ENCODE assay signal across 11 cellular contexts in genomic region chr15:66692808-66693596, GRCh38. TPM values are rescaled to one million over a fixed set of nuclear protein-coding genes. Genes with fewer than 3 reads are reported as not detected.
A peak's percentile ranks its signal among the peaks of the same experiment; 100 is the strongest.
DNase-seq lines count a peak whose midpoint lies in the region; ATAC-seq and TF ChIP-seq lines count a peak whose summit lies in the region.
"Had no signal": no experiment of that assay in that cellular context is flagged by ENCODE, and none has a peak within 500 bp of the region (broad histone marks: within the 10 kb centered on the region; RNA-seq: fewer than 3 reads in every experiment).

No MANE protein-coding gene starts in this region.

- peaks cover 30% of the 10 kb centered on the region for H3K4me1 Mint-ChIP-seq in activated naive CD4-positive, alpha-beta T cell treated with anti-CD3 and anti-CD28 coated beads, Interleukin-2, amount 10 ng/mL, durations not matched to agents 7 days and 5 days
- H3K4me1 Mint-ChIP-seq in central memory CD8-positive, alpha-beta T cell = peaks cover 10% of the 10 kb centered on the region

- 31% methylated on average over 6 of the region's 6 CpGs for WGBS in smooth muscle cell (ENCODE audit: low lambda C conversion rate)
- WGBS in lower leg skin, 2 donors = 65 to 70% methylated on average over 6 of the region's 6 CpGs

- TF ChIP-seq CTCF in OCI-LY1 (IDR thresholded peaks at IDR 0.05; ENCODE audit: low read length) (no peak), smooth muscle cell (IDR thresholded peaks at IDR 0.05; ENCODE audit: borderline replicate concordance, insufficient read depth, poor library complexity, severe bottlenecking) (no peak), lower leg skin (IDR thresholded peaks at IDR 0.05) (no peak)

- H3K36me3 ChIP-seq in OCI-LY1 (ENCODE audit: insufficient read depth, low read length) (no peaks in the 10 kb centered on the region), smooth muscle cell (ENCODE audit: low read depth) (no peaks in the 10 kb centered on the region)

- TF ChIP-seq POLR2A in lower leg skin (IDR thresholded peaks at IDR 0.05) = no peak

- H3K4me1 ChIP-seq in OCI-LY1 (ENCODE audit: insufficient read depth, low read length, severe bottlenecking) (peaks cover 26% of the 10 kb centered on the region), smooth muscle cell (ENCODE audit: low read depth) (peaks cover 6% of the 10 kb centered on the region)

- H3K27ac ChIP-seq in OCI-LY1 (ENCODE audit: low read depth, low read length, poor library complexity, severe bottlenecking) (peak overlapping the region; percentile 80), smooth muscle cell (ENCODE audit: low read depth) (peak overlapping the region; percentile 62)

- intact Hi-C loops in lower leg skin (cut with DNase I; ENCODE audit: low total_unique reads) = loop anchor here (10.0 kb wide), 1 partner anchor 78 kb away; no protein-coding TSS in a partner anchor

- CTCF ChIA-PET in activated naive CD4-positive, alpha-beta T cell treated with anti-CD3 and anti-CD28 coated beads, Interleukin-2, amount 10 ng/mL, durations not matched to agents 7 days and 5 days (lab: Charles Lee) = interaction anchor here (2.8 kb wide), 1 partner anchor 74 kb away, joined by 8 read pairs; no protein-coding TSS in a partner anchor

- H3F3A ChIP-seq in OCI-LY1 (ENCODE audit: insufficient read depth, low read length) = no peaks in the 10 kb centered on the region
- H3F3A ChIP-seq in smooth muscle cell (ENCODE audit: low read depth) = peaks cover 18% of the 10 kb centered on the region

- H3K4me3 ChIP-seq in OCI-LY1 (ENCODE audit: low read depth, low read length, poor library complexity, severe bottlenecking) (no peak overlapping the region), smooth muscle cell (no peak overlapping the region), lower leg skin (ENCODE audit: low read depth, poor library complexity, severe bottlenecking) (no peak overlapping the region)

- H3K27me3 ChIP-seq in OCI-LY1 (ENCODE audit: insufficient read depth, low read length) (no peaks in the 10 kb centered on the region), smooth muscle cell (ENCODE audit: low read depth) (no peaks in the 10 kb centered on the region)

- H4K20me1 ChIP-seq in OCI-LY1 (ENCODE audit: insufficient read depth, low read length) (no peaks in the 10 kb centered on the region), smooth muscle cell (ENCODE audit: low read depth) (no peaks in the 10 kb centered on the region)

- H3K27me3 Mint-ChIP-seq in activated naive CD4-positive, alpha-beta T cell treated with anti-CD3 and anti-CD28 coated beads, Interleukin-2, amount 10 ng/mL, durations not matched to agents 7 days and 5 days = no peaks in the 10 kb centered on the region
- no peaks in the 10 kb centered on the region for H3K27me3 Mint-ChIP-seq in central memory CD8-positive, alpha-beta T cell

- no peaks in the 10 kb centered on the region for H3K9me2 ChIP-seq in OCI-LY1 (ENCODE audit: low read depth, low read length)

- H3K4me3 Mint-ChIP-seq in activated naive CD4-positive, alpha-beta T cell treated with anti-CD3 and anti-CD28 coated beads, Interleukin-2, amount 10 ng/mL, durations not matched to agents 7 days and 5 days = no peak overlapping the region
- H3K4me3 Mint-ChIP-seq in central memory CD8-positive, alpha-beta T cell = no peak overlapping the region

- H3K9me3 Mint-ChIP-seq in activated naive CD4-positive, alpha-beta T cell treated with anti-CD3 and anti-CD28 coated beads, Interleukin-2, amount 10 ng/mL, durations not matched to agents 7 days and 5 days = peaks cover 2% of the 10 kb centered on the region
- no peaks in the 10 kb centered on the region for H3K9me3 Mint-ChIP-seq in central memory CD8-positive, alpha-beta T cell

- peak overlapping the region; percentile 56 for H3K9ac ChIP-seq in OCI-LY1 (ENCODE audit: low read length)
- H3K9ac ChIP-seq in smooth muscle cell (ENCODE audit: low read depth) = no peak overlapping the region

- H3K79me2 ChIP-seq in OCI-LY1 (ENCODE audit: insufficient read depth, low read length) (no peaks in the 10 kb centered on the region), smooth muscle cell (ENCODE audit: low read depth) (no peaks in the 10 kb centered on the region)

- peak; percentile 40 for ATAC-seq in central memory CD8-positive, alpha-beta T cell (replicated peaks; ENCODE audit: extremely low read depth, poor library complexity, severe bottlenecking)
- ATAC-seq in GM18870 (IDR thresholded peaks at IDR 0.05; ENCODE audit: unreplicated experiment) = no peak

- H3K36me3 Mint-ChIP-seq in activated naive CD4-positive, alpha-beta T cell treated with anti-CD3 and anti-CD28 coated beads, Interleukin-2, amount 10 ng/mL, durations not matched to agents 7 days and 5 days = peaks cover 4% of the 10 kb centered on the region
- no peaks in the 10 kb centered on the region for H3K36me3 Mint-ChIP-seq in central memory CD8-positive, alpha-beta T cell (ENCODE audit: insufficient read depth)

- H3K4me2 ChIP-seq in OCI-LY1 (ENCODE audit: low read length) (peak overlapping the region; percentile 56), smooth muscle cell (peak overlapping the region; percentile 65)

- H3K9me3 ChIP-seq in OCI-LY1 (ENCODE audit: low read length) (no peaks in the 10 kb centered on the region), smooth muscle cell (replicated peaks; ENCODE audit: low read depth) (no peaks in the 10 kb centered on the region)

- H2AFZ ChIP-seq in OCI-LY1 (ENCODE audit: low read length) (peak overlapping the region; percentile 97), smooth muscle cell (ENCODE audit: low read depth) (peak overlapping the region; percentile 75)

- peak overlapping the region; percentile 84 for H3K27ac Mint-ChIP-seq in activated naive CD4-positive, alpha-beta T cell treated with anti-CD3 and anti-CD28 coated beads, Interleukin-2, amount 10 ng/mL, durations not matched to agents 7 days and 5 days
- no peak overlapping the region for H3K27ac Mint-ChIP-seq in central memory CD8-positive, alpha-beta T cell (ENCODE audit: low read depth)

- DNase-seq in activated naive CD4-positive, alpha-beta T cell treated with anti-CD3 and anti-CD28 coated beads, Interleukin-2, amount 10 ng/mL, durations not matched to agents 7 days and 5 days = peak; percentile 41
- DNase-seq in activated naive CD4-positive, alpha-beta T cell treated with anti-CD3 and anti-CD28 coated beads, Interleukin-2, amount 50 U/mL, for 16 hours = no peak
- no peak for DNase-seq in central memory CD8-positive, alpha-beta T cell (ENCODE audit: low spot score in 2 of 2)
- DNase-seq in smooth muscle cell (lab: John Stamatoyannopoulos, UW; ENCODE audit: unreplicated experiment) (no peak), lower leg skin (ENCODE audit: low spot score in 2 of 2) (no peak), NCI-H526 treated with DMSO at 0.1 percent for 48 hours (lab: John Stamatoyannopoulos, UW) (no peak)
- DNase-seq: NCI-H1105; stimulated activated CD8-positive, alpha-beta memory T cell treated with anti-CD3 and anti-CD28 coated beads, Interleukin-4, amount 100 ng/mL, for 48 hours; T-helper 9 cell had no signal

RNA-seq across cellular contexts. Expression of gene SMAD6, which starts 9.0 kb away (rescaled TPM):
- total RNA-seq in smooth muscle cell = 41.6 and 42.6 TPM in 2 replicates
- polyA plus RNA-seq in smooth muscle cell = 37.9 and 44.0 TPM in 2 replicates
- 1 to 10 TPM; 2.0 to 9.1 (median 6.7) TPM for total RNA-seq in lower leg skin
